ENCODE assay signal across 25 cellular contexts in the genomic region with DNA sequence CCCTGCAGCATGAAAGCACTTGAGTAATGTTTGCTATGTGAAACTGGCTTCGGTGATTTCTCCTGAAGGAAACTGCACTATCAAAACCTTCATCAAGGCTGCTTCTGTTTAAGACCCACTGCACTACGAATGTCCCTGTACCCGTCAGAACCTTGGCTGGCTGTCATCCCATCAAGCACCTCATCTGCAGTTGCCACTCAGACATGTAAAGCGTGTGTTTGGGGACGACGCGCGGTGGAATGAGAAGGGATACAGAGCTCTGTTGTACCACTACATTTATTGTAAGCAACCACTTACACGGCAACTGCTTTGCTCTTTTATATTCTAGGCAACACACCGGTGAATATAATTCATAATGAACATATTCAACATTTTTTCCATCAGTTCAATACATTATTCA.
DNase-seq lines count a peak whose midpoint lies in the region; ATAC-seq and TF ChIP-seq lines count a peak whose summit lies in the region.
"Had no signal": no experiment of that assay in that cellular context is flagged by ENCODE, and none has a peak within 500 bp of the region (broad histone marks: within the 10 kb centered on the region; RNA-seq: fewer than 3 reads in every experiment).

No MANE protein-coding gene starts in this region.

- no peak for TF ChIP-seq CTCF in GM10248 (IDR thresholded peaks at IDR 0.05; ENCODE audit: control extremely low read depth, extremely low read depth, low read depth, missing control alignments)

- H3K27ac ChIP-seq in caudate nucleus (ENCODE audit: low read depth, low read length) = peak overlapping the region; percentile 60
- H3K27ac ChIP-seq: A549, BLaER1, Peyer's patch had no signal

- H3K4me3 Mint-ChIP-seq in activated CD4-positive, alpha-beta T cell treated with anti-CD3 and anti-CD28 coated beads, Interleukin-2, amount 10 ng/mL, durations not matched to agents 7 days and 5 days = no peak overlapping the region
- H3K4me3 Mint-ChIP-seq: central memory CD8-positive, alpha-beta T cell; dendritic cell treated with granulocyte-macrophage colony-stimulating factor and Interleukin-4, amounts not matched to agents 40 ng/mL and 50 ng/mL, for 4 days; naive B cell had no signal

- no peaks in the 10 kb centered on the region for H3K9me3 Mint-ChIP-seq in activated CD4-positive, alpha-beta T cell treated with anti-CD3 and anti-CD28 coated beads, Interleukin-2, amount 10 ng/mL, durations not matched to agents 7 days and 5 days
- H3K9me3 Mint-ChIP-seq: activated naive CD4-positive, alpha-beta T cell treated with anti-CD3 and anti-CD28 coated beads, Interleukin-2, amount 50 U/mL, for 72 hours; central memory CD8-positive, alpha-beta T cell; dendritic cell treated with granulocyte-macrophage colony-stimulating factor and Interleukin-4, amounts not matched to agents 40 ng/mL and 50 ng/mL, for 4 days; naive B cell had no signal

- POLR2A ChIA-PET in GM10248 (lab: Yijun Ruan, JAX) = no interaction called here
- POLR2A ChIA-PET in activated CD4-positive, alpha-beta T cell treated with anti-CD3 and anti-CD28 coated beads, Interleukin-2, amount 10 ng/mL, durations not matched to agents 7 days and 5 days (lab: Charles Lee) = no interaction called here

- no peaks in the 10 kb centered on the region for H3K4me1 Mint-ChIP-seq in activated CD4-positive, alpha-beta T cell treated with anti-CD3 and anti-CD28 coated beads, Interleukin-2, amount 10 ng/mL, durations not matched to agents 7 days and 5 days

- H3K36me3 Mint-ChIP-seq in activated CD4-positive, alpha-beta T cell treated with anti-CD3 and anti-CD28 coated beads, Interleukin-2, amount 10 ng/mL, durations not matched to agents 7 days and 5 days (ENCODE audit: low read depth) = no peaks in the 10 kb centered on the region
- H3K36me3 Mint-ChIP-seq: activated naive CD4-positive, alpha-beta T cell treated with anti-CD3 and anti-CD28 coated beads, Interleukin-2, amount 50 U/mL, for 72 hours; naive B cell had no signal

- DNase-seq in Ammon's horn (ENCODE audit: low spot score) = peak; percentile 58
- DNase-seq in NCI-H1092 treated with DMSO at 0.1 percent for 48 hours (lab: John Stamatoyannopoulos, UW) = peak; percentile 18
- DNase-seq in caudate nucleus (lab: John Stamatoyannopoulos, UW) = peak in 7 of 61 donors; percentile 8 to 36 (median 21)
- DNase-seq in pons (ENCODE audit: low spot score) = peak; percentile 66
- DNase-seq in GM10248 (ENCODE audit: extremely low spot score) = no peak
- DNase-seq in HuH-7 (ENCODE audit: low spot score) = no peak
- DNase-seq in activated CD4-positive, alpha-beta T cell treated with anti-CD3 and anti-CD28 coated beads, Interleukin-2, amount 10 ng/mL, durations not matched to agents 7 days and 5 days = no peak
- DNase-seq: activated CD4-positive, alpha-beta T cell treated with anti-CD3 and anti-CD28 coated beads, Interleukin-2, amount 50 U/mL, for 48 hours; activated CD8-positive, alpha-beta memory T cell treated with anti-CD3 and anti-CD28 coated beads, Interleukin-2, amount 50 U/mL, for 48 hours; DMS153; HCEC 1CT; left cardiac atrium; mammary epithelial cell; naive B cell; NCI-H146; NCI-H2171 treated with DMSO at 0.1 percent for 48 hours; NCI-H524; Peyer's patch; stimulated activated CD4-positive, alpha-beta T cell treated with anti-CD3 and anti-CD28 coated beads, Interleukin-1b, Interleukin-23, amount 100 ng/mL, for 48 hours had no signal

- no peaks in the 10 kb centered on the region for H3K27me3 Mint-ChIP-seq in activated CD4-positive, alpha-beta T cell treated with anti-CD3 and anti-CD28 coated beads, Interleukin-2, amount 10 ng/mL, durations not matched to agents 7 days and 5 days
- H3K27me3 Mint-ChIP-seq: central memory CD8-positive, alpha-beta T cell; dendritic cell treated with granulocyte-macrophage colony-stimulating factor and Interleukin-4, amounts not matched to agents 40 ng/mL and 50 ng/mL, for 4 days; naive B cell had no signal

- no peak overlapping the region for H3K27ac Mint-ChIP-seq in activated CD4-positive, alpha-beta T cell treated with anti-CD3 and anti-CD28 coated beads, Interleukin-2, amount 10 ng/mL, durations not matched to agents 7 days and 5 days
- H3K27ac Mint-ChIP-seq: activated naive CD4-positive, alpha-beta T cell treated with anti-CD3 and anti-CD28 coated beads, Interleukin-2, amount 50 U/mL, for 72 hours; dendritic cell treated with granulocyte-macrophage colony-stimulating factor and Interleukin-4, amounts not matched to agents 40 ng/mL and 50 ng/mL, for 4 days had no signal

- no peak for ATAC-seq in HG02970 (IDR thresholded peaks at IDR 0.05; ENCODE audit: low FRiP score, unreplicated experiment)
- ATAC-seq: activated naive CD4-positive, alpha-beta T cell treated with anti-CD3 and anti-CD28 coated beads, Interleukin-2, amount 50 U/mL, for 72 hours had no signal

- CTCF ChIA-PET in GM10248 (lab: Yijun Ruan, JAX) = interaction anchor here (0.9 to 1.7 kb wide), 2 partner anchors 23 to 28 kb away, joined by 3 to 5 read pairs; no protein-coding TSS in a partner anchor
- CTCF ChIA-PET in activated CD4-positive, alpha-beta T cell treated with anti-CD3 and anti-CD28 coated beads, Interleukin-2, amount 10 ng/mL, durations not matched to agents 7 days and 5 days (lab: Charles Lee) = interaction anchor here (0.9 kb wide), 1 partner anchor 8 kb away, joined by 3 read pairs; no protein-coding TSS in a partner anchor

Comparison
In these comparisons a context has a peak if more than half of its experiments do, and no peak if none do; other contexts are left out.
1. DNase-seq: peak in Ammon's horn (single experiment), NCI-H1092 treated with DMSO at 0.1 percent for 48 hours (single experiment) and pons (single experiment); none in GM10248 (single experiment), HuH-7 (single experiment) and activated CD4-positive, alpha-beta T cell treated with anti-CD3 and anti-CD28 coated beads, Interleukin-2, amount 10 ng/mL, durations not matched to agents 7 days and 5 days (single experiment).